Comparison of ENCODE assay signal across 11 cellular contexts in genomic region chr18:45456076-45457066, GRCh38.
DNase-seq lines count a peak whose midpoint lies in the region; TF ChIP-seq lines count a peak whose summit lies in the region.
"Had no signal": no experiment of that assay in that cellular context is flagged by ENCODE, and none has a peak within 500 bp of the region (broad histone marks: within the 10 kb centered on the region; RNA-seq: fewer than 3 reads in every experiment).

No MANE protein-coding gene starts in this region.

- H3K27me3 Mint-ChIP-seq in nephron (ENCODE audit: low read depth) = peaks cover 4% of the 10 kb centered on the region

- peaks cover 3% of the 10 kb centered on the region for H3K36me3 Mint-ChIP-seq in nephron (ENCODE audit: low read depth)

- no peak overlapping the region for H3K4me3 Mint-ChIP-seq in nephron

- H3K9me3 Mint-ChIP-seq in nephron = peaks cover 4% of the 10 kb centered on the region

- peak overlapping the region; percentile 87 to 93 (median 89) for H3K27ac Mint-ChIP-seq in nephron

- DNase-seq in DMS 273 (lab: John Stamatoyannopoulos, UW; ENCODE audit: unreplicated experiment) (peak; percentile 31), DMS 273 treated with DMSO at 0.1 percent for 48 hours (lab: John Stamatoyannopoulos, UW) (no peak), NCI-H1105 (lab: John Stamatoyannopoulos, UW) (peak; percentile 69), SKM-1 treated with dmso at 0.1 percent for 144 hours (lab: John Stamatoyannopoulos, UW; ENCODE audit: unreplicated experiment) (peak; percentile 37), HK-2 (ENCODE audit: unreplicated experiment) (no peak), foreskin melanocyte (no peak), HPDE6-E6E7 (ENCODE audit: extremely low spot score) (no peak)
- DNase-seq: IMR-90; NCI-H226; stimulated activated CD4-positive, alpha-beta T cell treated with anti-CD3 and anti-CD28 coated beads, Interleukin-4, amount 100 ng/mL, for 24 hours had no signal

- H3K4me1 Mint-ChIP-seq in nephron = peaks cover 46% of the 10 kb centered on the region

- no peak for TF ChIP-seq CTCF in nephron (IDR thresholded peaks at IDR 0.05; ENCODE audit: unreplicated experiment in 3 of 3)

Comparison
In these comparisons a context has a peak if more than half of its experiments do, and no peak if none do; other contexts are left out.
1. DNase-seq: peak in DMS 273 (single experiment), NCI-H1105 (single experiment) and SKM-1 treated with dmso at 0.1 percent for 144 hours (single experiment); none in DMS 273 treated with DMSO at 0.1 percent for 48 hours (single experiment), HK-2 (single experiment), foreskin melanocyte (single experiment) and HPDE6-E6E7 (single experiment).